1 cellular context compared by ENCODE assay signal in genomic region chr5:143119881-143120341, GRCh38.
TF ChIP-seq lines count a peak whose summit lies in the region.

No MANE protein-coding gene starts in this region.

TF ChIP-seq in HEK293, 187 proteins besides CTCF, POLR2A, EP300 and RAD21 (continued from another document):
- TF ChIP-seq, protein P1, sequence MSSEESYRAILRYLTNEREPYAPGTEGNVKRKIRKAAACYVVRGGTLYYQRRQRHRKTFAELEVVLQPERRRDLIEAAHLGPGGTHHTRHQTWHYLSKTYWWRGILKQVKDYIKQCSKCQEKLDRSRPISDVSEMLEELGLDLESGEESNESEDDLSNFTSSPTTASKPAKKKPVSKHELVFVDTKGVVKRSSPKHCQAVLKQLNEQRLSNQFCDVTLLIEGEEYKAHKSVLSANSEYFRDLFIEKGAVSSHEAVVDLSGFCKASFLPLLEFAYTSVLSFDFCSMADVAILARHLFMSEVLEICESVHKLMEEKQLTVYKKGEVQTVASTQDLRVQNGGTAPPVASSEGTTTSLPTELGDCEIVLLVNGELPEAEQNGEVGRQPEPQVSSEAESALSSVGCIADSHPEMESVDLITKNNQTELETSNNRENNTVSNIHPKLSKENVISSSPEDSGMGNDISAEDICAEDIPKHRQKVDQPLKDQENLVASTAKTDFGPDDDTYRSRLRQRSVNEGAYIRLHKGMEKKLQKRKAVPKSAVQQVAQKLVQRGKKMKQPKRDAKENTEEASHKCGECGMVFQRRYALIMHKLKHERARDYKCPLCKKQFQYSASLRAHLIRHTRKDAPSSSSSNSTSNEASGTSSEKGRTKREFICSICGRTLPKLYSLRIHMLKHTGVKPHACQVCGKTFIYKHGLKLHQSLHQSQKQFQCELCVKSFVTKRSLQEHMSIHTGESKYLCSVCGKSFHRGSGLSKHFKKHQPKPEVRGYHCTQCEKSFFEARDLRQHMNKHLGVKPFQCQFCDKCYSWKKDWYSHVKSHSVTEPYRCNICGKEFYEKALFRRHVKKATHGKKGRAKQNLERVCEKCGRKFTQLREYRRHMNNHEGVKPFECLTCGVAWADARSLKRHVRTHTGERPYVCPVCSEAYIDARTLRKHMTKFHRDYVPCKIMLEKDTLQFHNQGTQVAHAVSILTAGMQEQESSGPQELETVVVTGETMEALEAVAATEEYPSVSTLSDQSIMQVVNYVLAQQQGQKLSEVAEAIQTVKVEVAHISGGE (tag by site-specific recombination; conservative IDR thresholded peaks at IDR 0.05; ENCODE audit: low read depth) = no peak
- no peak for TF ChIP-seq ZBTB20 (tag by site-specific recombination; IDR thresholded peaks at IDR 0.05)
- peak; percentile 65 for TF ChIP-seq SP7 (tag by site-specific recombination; IDR thresholded peaks at IDR 0.05)
- 0 out of 2 replicates have a peak, but pooled peaks have one; percentile 27 for TF ChIP-seq BCL11A (tag by site-specific recombination; IDR thresholded peaks at IDR 0.05; ENCODE audit: low read depth)
- TF ChIP-seq ZNF169 (tag by site-specific recombination; IDR thresholded peaks at IDR 0.05) = no peak
- peak; percentile 62; the same call in 1 of the 2 replicates for TF ChIP-seq OVOL3 (tag by site-specific recombination; IDR thresholded peaks at IDR 0.05)
- TF ChIP-seq HOXD13 (CRISPR knock-in tag; IDR thresholded peaks at IDR 0.05; ENCODE audit: borderline replicate concordance) = no peak
- TF ChIP-seq ZNF175 (tag by site-specific recombination; IDR thresholded peaks at IDR 0.05) = no peak
- peak; percentile 64 for TF ChIP-seq ZXDB (tag by site-specific recombination; IDR thresholded peaks at IDR 0.05)
- peak; percentile 94 for TF ChIP-seq FEZF1 (tag by site-specific recombination; IDR thresholded peaks at IDR 0.05)
- TF ChIP-seq, protein P2, sequence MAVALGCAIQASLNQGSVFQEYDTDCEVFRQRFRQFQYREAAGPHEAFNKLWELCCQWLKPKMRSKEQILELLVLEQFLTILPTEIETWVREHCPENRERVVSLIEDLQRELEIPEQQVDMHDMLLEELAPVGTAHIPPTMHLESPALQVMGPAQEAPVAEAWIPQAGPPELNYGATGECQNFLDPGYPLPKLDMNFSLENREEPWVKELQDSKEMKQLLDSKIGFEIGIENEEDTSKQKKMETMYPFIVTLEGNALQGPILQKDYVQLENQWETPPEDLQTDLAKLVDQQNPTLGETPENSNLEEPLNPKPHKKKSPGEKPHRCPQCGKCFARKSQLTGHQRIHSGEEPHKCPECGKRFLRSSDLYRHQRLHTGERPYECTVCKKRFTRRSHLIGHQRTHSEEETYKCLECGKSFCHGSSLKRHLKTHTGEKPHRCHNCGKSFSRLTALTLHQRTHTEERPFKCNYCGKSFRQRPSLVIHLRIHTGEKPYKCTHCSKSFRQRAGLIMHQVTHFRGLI (tag by site-specific recombination; IDR thresholded peaks at IDR 0.05) = no peak
- TF ChIP-seq BCL6B (tag by site-specific recombination; IDR thresholded peaks at IDR 0.05) = peak; percentile 68
- no peak for TF ChIP-seq PRDM1 (tag by site-specific recombination; IDR thresholded peaks at IDR 0.05)
- TF ChIP-seq WT1 (tag by site-specific recombination; IDR thresholded peaks at IDR 0.05) = peak; percentile 93
- TF ChIP-seq ZNF670 (tag by site-specific recombination; IDR thresholded peaks at IDR 0.05; ENCODE audit: low read depth) = no peak
- peak; percentile 42; the same call in 1 of the 2 replicates for TF ChIP-seq OSR2 (tag by site-specific recombination; IDR thresholded peaks at IDR 0.05)
- peak; percentile 75; the same call in 1 of the 2 replicates for TF ChIP-seq SCRT1 (tag by site-specific recombination; IDR thresholded peaks at IDR 0.05; ENCODE audit: borderline replicate concordance)
- TF ChIP-seq PRDM6 (tag by site-specific recombination; IDR thresholded peaks at IDR 0.05) = peak; percentile 38; the same call in 1 of the 2 replicates
- no peak for TF ChIP-seq SP2 (tag by site-specific recombination; IDR thresholded peaks at IDR 0.05)
- peak; percentile 88 for TF ChIP-seq ZNF843 (tag by site-specific recombination; IDR thresholded peaks at IDR 0.05)
